Comparison of ENCODE assay signal across 20 cellular contexts in genomic region chr22:22260169-22260568, GRCh38. TPM values are rescaled to one million over a fixed set of nuclear protein-coding genes. Genes with fewer than 3 reads are reported as not detected.
"Had no signal": no experiment of that assay in that cellular context is flagged by ENCODE, and none has a peak within 500 bp of the region (broad histone marks: within the 10 kb centered on the region; RNA-seq: fewer than 3 reads in every experiment).

No MANE protein-coding gene starts in this region.

RNA-seq across cellular contexts. Expression of gene VPREB1, which starts 15.6 kb away (rescaled TPM):
- total RNA-seq: activated naive CD4-positive, alpha-beta T cell treated with anti-CD3 and anti-CD28 coated beads for 36 hours; activated naive CD4-positive, alpha-beta T cell treated with anti-CD3 and anti-CD28 coated beads, Interleukin-2, amount 50 U/mL, for 72 hours; activated naive CD8-positive, alpha-beta T cell treated with anti-CD3 and anti-CD28 coated beads for 36 hours; activated naive CD8-positive, alpha-beta T cell treated with anti-CD3 and anti-CD28 coated beads, Interleukin-2, amount 10 ng/mL, durations not matched to agents 7 days and 5 days; activated T-cell treated with anti-CD3 and anti-CD28 coated beads, Interleukin-2, amount 50 U/mL, for 4 hours; activated T-cell treated with anti-CD3 and anti-CD28 coated beads, Interleukin-2, amount 50 U/mL, for 72 hours; activated T-helper 1 cell treated with anti-CD3 and anti-CD28 coated beads, Interleukin-12 subunit alpha, Interleukin-12 subunit beta, Interleukin-2, Interleukin-4 antibody, amounts not matched to agents 30 ng/mL and 10 ng/mL and 1 ng/mL, durations not matched to agents 14 hours and 24 hours and 36 hours; activated T-helper 17 cell treated with anti-CD3 and anti-CD28 coated beads, Interleukin-2, amount 50 U/mL, for 72 hours; activated T-helper 2 cell treated with anti-CD3 and anti-CD28 coated beads, Interferon-gamma antibody, Interleukin-2, Interleukin-4, amounts not matched to agents 10 μg/mL and 5 μg/mL and 100 μg/mL, durations not matched to agents 14 hours and 24 hours and 36 hours; adrenal gland; aorta; ascending aorta; astrocyte; body of pancreas; breast epithelium; bronchial epithelial cell; cardiac muscle cell; cardiac septum; cerebellum; chondrocyte had no signal
- polyA plus RNA-seq: adrenal gland, aorta, cardiac muscle cell had no signal
